In the genomic region with DNA sequence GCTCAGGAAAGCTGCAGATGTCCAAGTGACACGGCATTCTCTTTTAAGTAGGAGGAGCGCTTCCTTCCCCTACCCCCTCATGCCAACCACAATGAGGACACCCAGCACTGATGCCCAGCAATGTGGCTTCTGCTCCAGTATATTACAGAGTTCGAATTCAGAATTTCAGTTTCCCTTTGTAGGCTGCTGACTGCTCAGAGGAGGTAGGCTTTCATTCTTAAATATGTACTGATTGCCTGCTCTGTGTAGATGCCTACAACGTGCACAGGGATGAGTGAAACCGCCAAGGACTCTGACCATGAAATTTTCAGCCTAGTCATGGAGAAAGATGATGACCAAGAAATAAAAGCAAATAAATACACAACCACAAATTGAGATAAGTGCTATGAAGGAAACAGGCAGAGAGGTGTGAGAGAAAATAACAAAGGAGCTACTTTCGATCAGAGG, we compare ENCODE assay signal across 12 cellular contexts. TPM values are rescaled to one million over a fixed set of nuclear protein-coding genes. Genes with fewer than 3 reads are reported as not detected.
A peak's percentile ranks its signal among the peaks of the same experiment; 100 is the strongest.
DNase-seq lines count a peak whose midpoint lies in the region; ATAC-seq and TF ChIP-seq lines count a peak whose summit lies in the region.
"Had no signal": no experiment of that assay in that cellular context is flagged by ENCODE, and none has a peak within 500 bp of the region (broad histone marks: within the 10 kb centered on the region; RNA-seq: fewer than 3 reads in every experiment).

No MANE protein-coding gene starts in this region.

- intact Hi-C loops in spleen (cut with DNase I; ENCODE audit: low total_unique reads), result no loop called here

- 23 to 38% (median 31%) methylated on average over 4 to 6 of the region's 6 CpGs for WGBS in spleen, 5 donors

- no peak for ATAC-seq in activated T-cell treated with anti-CD3 and anti-CD28 coated beads, Interleukin-2, amount 50 U/mL, for 4 hours
- peak; percentile 33 for ATAC-seq in HG02759 (IDR thresholded peaks at IDR 0.05; ENCODE audit: unreplicated experiment)
- ATAC-seq in activated T-cell treated with anti-CD3 and anti-CD28 coated beads, Interleukin-2, amount 50 U/mL, for 72 hours (replicated peaks in 1 of 2), result peak; percentile 31 to 33

- peak overlapping the region; percentile 22 for H3K4me3 Mint-ChIP-seq in activated T-cell treated with anti-CD3 and anti-CD28 coated beads, Interleukin-2, amount 50 U/mL, for 4 hours
- H3K4me3 Mint-ChIP-seq in activated T-cell treated with anti-CD3 and anti-CD28 coated beads, Interleukin-2, amount 50 U/mL, for 72 hours, result peak overlapping the region; percentile 81 to 86
- H3K4me3 Mint-ChIP-seq in stimulated activated naive CD8-positive, alpha-beta T cell treated with anti-CD3 and anti-CD28 coated beads, Interleukin-15, Interleukin-2, amounts not matched to agents 100 ng/mL and 50 ng/mL, for 24 hours, result peak overlapping the region; percentile 52

- H3K27me3 Mint-ChIP-seq in activated T-cell treated with anti-CD3 and anti-CD28 coated beads, Interleukin-2, amount 50 U/mL, for 4 hours (ENCODE audit: low read depth), result no peaks in the 10 kb centered on the region
- H3K27me3 Mint-ChIP-seq in activated T-cell treated with anti-CD3 and anti-CD28 coated beads, Interleukin-2, amount 50 U/mL, for 72 hours (ENCODE audit: low read depth), result no peaks in the 10 kb centered on the region
- H3K27me3 Mint-ChIP-seq in stimulated activated naive CD8-positive, alpha-beta T cell treated with anti-CD3 and anti-CD28 coated beads, Interleukin-15, Interleukin-2, amounts not matched to agents 100 ng/mL and 50 ng/mL, for 24 hours, result no peaks in the 10 kb centered on the region

- no peak for TF ChIP-seq POLR2A in spleen (IDR thresholded peaks at IDR 0.05)

- no peak for DNase-seq in activated T-cell treated with anti-CD3 and anti-CD28 coated beads, Interleukin-2, amount 50 U/mL, for 4 hours
- no peak for DNase-seq in activated T-cell treated with anti-CD3 and anti-CD28 coated beads, Interleukin-2, amount 50 U/mL, for 1 hour
- DNase-seq in activated T-cell treated with anti-CD3 and anti-CD28 coated beads, Interleukin-2, amount 50 U/mL, for 72 hours, result no peak
- no peak for DNase-seq in spleen
- no peak for DNase-seq in occipital lobe (lab: John Stamatoyannopoulos, UW)
- DNase-seq in hippocampal formation (lab: John Stamatoyannopoulos, UW), result no peak
- DNase-seq: NCI-H69, nucleus accumbens, uterus had no signal

- no peaks in the 10 kb centered on the region for H3K36me3 ChIP-seq in spleen
- H3K36me3 ChIP-seq: uterus had no signal

- no peaks in the 10 kb centered on the region for H3K27me3 ChIP-seq in spleen (replicated peaks in 1 of 7)
- H3K27me3 ChIP-seq: uterus had no signal

- no peaks in the 10 kb centered on the region for H3K9me3 ChIP-seq in spleen
- H3K9me3 ChIP-seq: uterus had no signal

- no peaks in the 10 kb centered on the region for H3K9me3 Mint-ChIP-seq in activated T-cell treated with anti-CD3 and anti-CD28 coated beads, Interleukin-2, amount 50 U/mL, for 4 hours
- no peaks in the 10 kb centered on the region for H3K9me3 Mint-ChIP-seq in activated T-cell treated with anti-CD3 and anti-CD28 coated beads, Interleukin-2, amount 50 U/mL, for 72 hours
- H3K9me3 Mint-ChIP-seq in stimulated activated naive CD8-positive, alpha-beta T cell treated with anti-CD3 and anti-CD28 coated beads, Interleukin-15, Interleukin-2, amounts not matched to agents 100 ng/mL and 50 ng/mL, for 24 hours, result no peaks in the 10 kb centered on the region

- no peak overlapping the region for H3K4me3 ChIP-seq in spleen
- H3K4me3 ChIP-seq: uterus had no signal

- no peak for TF ChIP-seq CTCF in spleen (IDR thresholded peaks at IDR 0.05 in 8 of 11, conservative IDR thresholded peaks at IDR 0.05 in 3 of 11)

- H3K4me1 ChIP-seq in spleen, result peaks cover 21 to 69% (median 40%) of the 10 kb centered on the region in 6 donors

- H3K4me1 Mint-ChIP-seq in activated T-cell treated with anti-CD3 and anti-CD28 coated beads, Interleukin-2, amount 50 U/mL, for 4 hours (ENCODE audit: low read depth), result peaks cover 69% of the 10 kb centered on the region
- peaks cover 85% of the 10 kb centered on the region for H3K4me1 Mint-ChIP-seq in activated T-cell treated with anti-CD3 and anti-CD28 coated beads, Interleukin-2, amount 50 U/mL, for 72 hours (ENCODE audit: low read depth)
- H3K4me1 Mint-ChIP-seq in stimulated activated naive CD8-positive, alpha-beta T cell treated with anti-CD3 and anti-CD28 coated beads, Interleukin-15, Interleukin-2, amounts not matched to agents 100 ng/mL and 50 ng/mL, for 24 hours (ENCODE audit: low read depth), result peaks cover 84% of the 10 kb centered on the region

- peak overlapping the region; percentile 87 for H3K27ac Mint-ChIP-seq in activated T-cell treated with anti-CD3 and anti-CD28 coated beads, Interleukin-2, amount 50 U/mL, for 72 hours
- peak overlapping the region; percentile 86 for H3K27ac Mint-ChIP-seq in stimulated activated naive CD8-positive, alpha-beta T cell treated with anti-CD3 and anti-CD28 coated beads, Interleukin-15, Interleukin-2, amounts not matched to agents 100 ng/mL and 50 ng/mL, for 24 hours

- H3K27ac ChIP-seq in spleen, result peak overlapping the region in 3 of 8 donors; percentile 42 to 61 (median 43)
- H3K27ac ChIP-seq: epithelial cell of prostate, uterus had no signal

- no peaks in the 10 kb centered on the region for H3K36me3 Mint-ChIP-seq in activated T-cell treated with anti-CD3 and anti-CD28 coated beads, Interleukin-2, amount 50 U/mL, for 4 hours (ENCODE audit: insufficient read depth)
- H3K36me3 Mint-ChIP-seq in activated T-cell treated with anti-CD3 and anti-CD28 coated beads, Interleukin-2, amount 50 U/mL, for 72 hours (ENCODE audit: insufficient read depth in 2 of 2), result peaks cover 0 to 2% of the 10 kb centered on the region in 2 donors
- H3K36me3 Mint-ChIP-seq in stimulated activated naive CD8-positive, alpha-beta T cell treated with anti-CD3 and anti-CD28 coated beads, Interleukin-15, Interleukin-2, amounts not matched to agents 100 ng/mL and 50 ng/mL, for 24 hours (ENCODE audit: low read depth), result peaks cover under 1% of the 10 kb centered on the region

RNA-seq across cellular contexts. Expression of gene TNFAIP3, which starts 50.9 kb away (rescaled TPM):
- total RNA-seq in activated T-cell treated with anti-CD3 and anti-CD28 coated beads, Interleukin-2, amount 50 U/mL, for 4 hours, result 100 to 1,000 TPM; 254 to 441 (median 334) TPM
- 100 to 1,000 TPM; 350 to 510 TPM for total RNA-seq in activated T-cell treated with anti-CD3 and anti-CD28 coated beads, Interleukin-2, amount 50 U/mL, for 72 hours
- total RNA-seq in spleen (100 to 1,000 TPM in 3 of 7 donors, 10 to 100 TPM in 4; 41.1 to 133 (median 69.0) TPM), occipital lobe (0.78 TPM)
- 10 to 100 TPM; 23.2 to 31.9 (median 25.0) TPM for polyA plus RNA-seq in spleen

Comparison
In these comparisons a context has a peak if more than half of its experiments do, and no peak if none do; other contexts are left out.
1. ATAC-seq: peak in HG02759 (single experiment) and activated T-cell treated with anti-CD3 and anti-CD28 coated beads, Interleukin-2, amount 50 U/mL, for 72 hours (2 of 2); none in activated T-cell treated with anti-CD3 and anti-CD28 coated beads, Interleukin-2, amount 50 U/mL, for 4 hours (0 of 2).
2. H3K4me3 Mint-ChIP-seq: peak in every context shown above with its lines; median percentile 84 in activated T-cell treated with anti-CD3 and anti-CD28 coated beads, Interleukin-2, amount 50 U/mL, for 72 hours; 52 in stimulated activated naive CD8-positive, alpha-beta T cell treated with anti-CD3 and anti-CD28 coated beads, Interleukin-15, Interleukin-2, amounts not matched to agents 100 ng/mL and 50 ng/mL, for 24 hours; 22 in activated T-cell treated with anti-CD3 and anti-CD28 coated beads, Interleukin-2, amount 50 U/mL, for 4 hours.
3. RNA of gene TNFAIP3, which starts 50.9 kb away (total RNA-seq): 350 to 510 TPM in activated T-cell treated with anti-CD3 and anti-CD28 coated beads, Interleukin-2, amount 50 U/mL, for 72 hours, 254 to 441 TPM in activated T-cell treated with anti-CD3 and anti-CD28 coated beads, Interleukin-2, amount 50 U/mL, for 4 hours and 41.1 to 133 TPM in spleen; 0.78 TPM in occipital lobe (single experiment); every median in the first group is over 10 times any median in the second.